30 cellular contexts compared by ENCODE assay signal in genomic region chr10:128896183-128896805, GRCh38.
"Had no signal": no experiment of that assay in that cellular context is flagged by ENCODE, and none has a peak within 500 bp of the region (broad histone marks: within the 10 kb centered on the region; RNA-seq: fewer than 3 reads in every experiment).

No MANE protein-coding gene starts in this region.

- H3K36me3 Mint-ChIP-seq: activated naive CD4-positive, alpha-beta T cell treated with anti-CD3 and anti-CD28 coated beads, Interleukin-2, amount 10 ng/mL, durations not matched to agents 7 days and 5 days; mesothelial cell of epicardium; naive thymus-derived CD8-positive, alpha-beta T cell had no signal

- H3K4me1 ChIP-seq: body of pancreas, right lobe of liver, upper lobe of right lung had no signal

- H3K9me3 Mint-ChIP-seq: activated B cell treated with CpG ODN at 0.5 μM for 24 hours; activated naive CD4-positive, alpha-beta T cell treated with anti-CD3 and anti-CD28 coated beads, Interleukin-2, amount 10 ng/mL, durations not matched to agents 7 days and 5 days; activated T-cell treated with anti-CD3 and anti-CD28 coated beads, Interleukin-2, amount 50 U/mL, for 4 hours; dendritic cell treated with granulocyte-macrophage colony-stimulating factor and Interleukin-4, amounts not matched to agents 40 ng/mL and 50 ng/mL, for 4 days; mesothelial cell of epicardium; naive thymus-derived CD8-positive, alpha-beta T cell had no signal

- H3K27me3 Mint-ChIP-seq: activated B cell treated with CpG ODN at 0.5 μM for 24 hours; activated naive CD4-positive, alpha-beta T cell treated with anti-CD3 and anti-CD28 coated beads, Interleukin-2, amount 10 ng/mL, durations not matched to agents 7 days and 5 days; dendritic cell treated with granulocyte-macrophage colony-stimulating factor and Interleukin-4, amounts not matched to agents 40 ng/mL and 50 ng/mL, for 4 days; T-helper 17 cell had no signal

- H3K9me3 ChIP-seq: body of pancreas, right lobe of liver, thyroid gland, upper lobe of right lung had no signal

- ATAC-seq: activated CD4-positive, alpha-beta T cell treated with anti-CD3 and anti-CD28 coated beads for 36 hours; activated T-cell treated with anti-CD3 and anti-CD28 coated beads, Interleukin-2, amount 50 U/mL, for 4 hours; body of pancreas; left lobe of liver; naive thymus-derived CD8-positive, alpha-beta T cell; right lobe of liver; T-helper 17 cell; upper lobe of right lung had no signal

- H3K27ac ChIP-seq: cardiac muscle cell, right lobe of liver, SK-N-MC, thyroid gland, upper lobe of right lung had no signal

- H3K27me3 ChIP-seq: body of pancreas, cardiac muscle cell, right lobe of liver, thyroid gland had no signal

- H3K36me3 ChIP-seq: cardiac muscle cell, right lobe of liver, thyroid gland, upper lobe of right lung had no signal

- H3K27ac Mint-ChIP-seq: activated B cell treated with CpG ODN at 0.5 μM for 24 hours; activated CD4-positive, alpha-beta T cell treated with anti-CD3 and anti-CD28 coated beads for 36 hours; activated naive CD4-positive, alpha-beta T cell treated with anti-CD3 and anti-CD28 coated beads, Interleukin-2, amount 10 ng/mL, durations not matched to agents 7 days and 5 days; dendritic cell treated with granulocyte-macrophage colony-stimulating factor and Interleukin-4, amounts not matched to agents 40 ng/mL and 50 ng/mL, for 4 days; mesothelial cell of epicardium; naive thymus-derived CD8-positive, alpha-beta T cell; progenitor cell of endocrine pancreas; T-helper 17 cell had no signal

- H3K4me1 Mint-ChIP-seq: activated B cell treated with CpG ODN at 0.5 μM for 24 hours; activated CD4-positive, alpha-beta T cell treated with anti-CD3 and anti-CD28 coated beads for 36 hours; activated naive CD4-positive, alpha-beta T cell treated with anti-CD3 and anti-CD28 coated beads, Interleukin-2, amount 10 ng/mL, durations not matched to agents 7 days and 5 days; T-helper 17 cell had no signal

- H3K4me3 Mint-ChIP-seq: activated B cell treated with CpG ODN at 0.5 μM for 24 hours; activated CD4-positive, alpha-beta T cell treated with anti-CD3 and anti-CD28 coated beads for 36 hours; activated naive CD4-positive, alpha-beta T cell treated with anti-CD3 and anti-CD28 coated beads, Interleukin-2, amount 10 ng/mL, durations not matched to agents 7 days and 5 days; activated T-cell treated with anti-CD3 and anti-CD28 coated beads, Interleukin-2, amount 50 U/mL, for 4 hours; dendritic cell treated with granulocyte-macrophage colony-stimulating factor and Interleukin-4, amounts not matched to agents 40 ng/mL and 50 ng/mL, for 4 days; mesothelial cell of epicardium; naive thymus-derived CD8-positive, alpha-beta T cell; T-helper 17 cell had no signal

- DNase-seq: activated B cell treated with CpG ODN at 0.5 μM for 24 hours; activated CD4-positive, alpha-beta T cell treated with anti-CD3 and anti-CD28 coated beads for 36 hours; activated CD4-positive, alpha-beta T cell treated with anti-CD3 and anti-CD28 coated beads, Interleukin-2, amount 50 U/mL, for 4 hours; activated CD8-positive, alpha-beta memory T cell treated with anti-CD3 and anti-CD28 coated beads for 24 hours; activated CD8-positive, alpha-beta memory T cell treated with anti-CD3 and anti-CD28 coated beads, Interleukin-2, amount 50 U/mL, for 4 hours; activated effector memory CD4-positive, alpha-beta T cell treated with Interleukin-2 at 50 U/mL for 16 hours; activated naive CD4-positive, alpha-beta T cell treated with anti-CD3 and anti-CD28 coated beads, Interleukin-2, amount 10 ng/mL, durations not matched to agents 7 days and 5 days; activated T-cell treated with anti-CD3 and anti-CD28 coated beads, Interleukin-2, amount 50 U/mL, for 4 hours; body of pancreas; effector CD4-positive, alpha-beta T cell; erythroblast; kidney; mammary epithelial cell; naive thymus-derived CD8-positive, alpha-beta T cell; right lobe of liver; stimulated activated CD4-positive, alpha-beta T cell treated with anti-CD3 and anti-CD28 coated beads, Interleukin-15, amount 100 ng/mL, for 24 hours; stimulated activated CD4-positive, alpha-beta T cell treated with anti-CD3 and anti-CD28 coated beads, Interleukin-2, amount 100 ng/mL, for 48 hours; stimulated activated CD8-positive, alpha-beta memory T cell treated with anti-CD3 and anti-CD28 coated beads, Interleukin-4, amount 100 ng/mL, for 48 hours; stimulated activated naive CD4-positive, alpha-beta T cell; SW 1271; T-helper 17 cell; thyroid gland; upper lobe of right lung had no signal

- H3K4me3 ChIP-seq: body of pancreas, cardiac muscle cell, right lobe of liver, SK-N-MC, smooth muscle cell, thyroid gland, upper lobe of right lung had no signal
